1 cellular context compared by ENCODE assay signal in genomic region chr6:28981833-28982475, GRCh38.
TF ChIP-seq lines count a peak whose summit lies in the region.

No MANE protein-coding gene starts in this region.

TF ChIP-seq in K562, 482 proteins besides CTCF, POLR2A, EP300 and RAD21 (continued from another document and continues in another):
- TF ChIP-seq ZNF3 (CRISPR knock-in tag; IDR thresholded peaks at IDR 0.05): no peak
- TF ChIP-seq ELF2 (CRISPR knock-in tag; IDR thresholded peaks at IDR 0.05): no peak
- TF ChIP-seq RNF2 (IDR thresholded peaks at IDR 0.05): peak; percentile 68
- no peak for TF ChIP-seq PTTG1 (tag; IDR thresholded peaks at IDR 0.05; ENCODE audit: low read depth)
- TF ChIP-seq PTBP1 (IDR thresholded peaks at IDR 0.05; ENCODE audit: low read depth, low read length): no peak
- peak; percentile 86 for TF ChIP-seq CHAMP1 (IDR thresholded peaks at IDR 0.05)
- no peak for TF ChIP-seq ZNF217 (CRISPR knock-in tag; IDR thresholded peaks at IDR 0.05)
- TF ChIP-seq STAT5B (CRISPR knock-in tag; IDR thresholded peaks at IDR 0.05): no peak
- TF ChIP-seq ZNF583 (CRISPR knock-in tag; IDR thresholded peaks at IDR 0.05): no peak
- TF ChIP-seq ZNF436 (CRISPR knock-in tag; IDR thresholded peaks at IDR 0.05): no peak
- 0 out of 4 replicates have a peak, but pooled peaks of 1 of the 2 experiments have one; percentile 13 for TF ChIP-seq RCOR1 (IDR thresholded peaks at IDR 0.05; ENCODE audit: borderline replicate concordance in 1 of 2, low read depth in 2 of 2, low read length in 2 of 2)
- no peak for TF ChIP-seq NEUROD1 (IDR thresholded peaks at IDR 0.05; ENCODE audit: borderline replicate concordance, low read depth, low read length, partially characterized antibody)
- no peak for TF ChIP-seq CLOCK (CRISPR knock-in tag; IDR thresholded peaks at IDR 0.05; ENCODE audit: borderline replicate concordance)
- 0 out of 4 replicates have a peak, but pooled peaks of 1 of the 2 experiments have one; percentile 14 for TF ChIP-seq SRF (CRISPR knock-in tag; IDR thresholded peaks at IDR 0.05)
- TF ChIP-seq POLR3A (IDR thresholded peaks at IDR 0.05; ENCODE audit: borderline replicate concordance, extremely low read depth, insufficient read depth, insufficient read length): peak; percentile 98
- peak; percentile 46; the same call in 1 of the 2 replicates for TF ChIP-seq ZNF174 (CRISPR knock-in tag; IDR thresholded peaks at IDR 0.05)
- TF ChIP-seq KLF1 (tag; IDR thresholded peaks at IDR 0.05): peak; percentile 47; the same call in 1 of the 2 replicates
- peak; percentile 28; the same call in 1 of the 2 replicates for TF ChIP-seq DEAF1 (CRISPR knock-in tag; IDR thresholded peaks at IDR 0.05)
- TF ChIP-seq CTBP1 (IDR thresholded peaks at IDR 0.05; ENCODE audit: borderline replicate concordance): peak; percentile 21; the same call in 1 of the 2 replicates
- no peak for TF ChIP-seq E2F6 (IDR thresholded peaks at IDR 0.05; ENCODE audit: borderline replicate concordance in 1 of 2, extremely low read depth in 1 of 2, insufficient read depth in 1 of 2, insufficient read length in 1 of 2, low read depth in 1 of 2, low read length in 1 of 2, poor library complexity in 1 of 2, severe bottlenecking in 1 of 2)
- 0 out of 2 replicates have a peak, but pooled peaks have one; percentile 18 for TF ChIP-seq DDX20 (tag; IDR thresholded peaks at IDR 0.05; ENCODE audit: low read depth)
- no peak for TF ChIP-seq SRSF3 (IDR thresholded peaks at IDR 0.05; ENCODE audit: insufficient read depth, low read length)
- TF ChIP-seq ZFPM2 (CRISPR knock-in tag; IDR thresholded peaks at IDR 0.05): no peak
- TF ChIP-seq, protein P1, sequence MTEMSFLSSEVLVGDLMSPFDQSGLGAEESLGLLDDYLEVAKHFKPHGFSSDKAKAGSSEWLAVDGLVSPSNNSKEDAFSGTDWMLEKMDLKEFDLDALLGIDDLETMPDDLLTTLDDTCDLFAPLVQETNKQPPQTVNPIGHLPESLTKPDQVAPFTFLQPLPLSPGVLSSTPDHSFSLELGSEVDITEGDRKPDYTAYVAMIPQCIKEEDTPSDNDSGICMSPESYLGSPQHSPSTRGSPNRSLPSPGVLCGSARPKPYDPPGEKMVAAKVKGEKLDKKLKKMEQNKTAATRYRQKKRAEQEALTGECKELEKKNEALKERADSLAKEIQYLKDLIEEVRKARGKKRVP (CRISPR knock-in tag; IDR thresholded peaks at IDR 0.05): no peak
- peak; percentile 54; the same call in 1 of the 2 replicates for TF ChIP-seq NR2C2 (CRISPR knock-in tag; IDR thresholded peaks at IDR 0.05)
- TF ChIP-seq NR2C2 (tag; IDR thresholded peaks at IDR 0.05): no peak; the same call in 1 of the 2 replicates
- peak; percentile 90 for TF ChIP-seq ZNF764 (CRISPR knock-in tag; IDR thresholded peaks at IDR 0.05; ENCODE audit: low read depth)
- no peak for TF ChIP-seq ERF (CRISPR knock-in tag; IDR thresholded peaks at IDR 0.05)
- no peak; the same call in 1 of the 2 replicates for TF ChIP-seq NFRKB (IDR thresholded peaks at IDR 0.05; ENCODE audit: low read depth)
- peak; percentile 37; the same call in 1 of the 2 replicates for TF ChIP-seq DMBX1 (CRISPR knock-in tag; IDR thresholded peaks at IDR 0.05; ENCODE audit: borderline replicate concordance)
- TF ChIP-seq, protein P2, sequence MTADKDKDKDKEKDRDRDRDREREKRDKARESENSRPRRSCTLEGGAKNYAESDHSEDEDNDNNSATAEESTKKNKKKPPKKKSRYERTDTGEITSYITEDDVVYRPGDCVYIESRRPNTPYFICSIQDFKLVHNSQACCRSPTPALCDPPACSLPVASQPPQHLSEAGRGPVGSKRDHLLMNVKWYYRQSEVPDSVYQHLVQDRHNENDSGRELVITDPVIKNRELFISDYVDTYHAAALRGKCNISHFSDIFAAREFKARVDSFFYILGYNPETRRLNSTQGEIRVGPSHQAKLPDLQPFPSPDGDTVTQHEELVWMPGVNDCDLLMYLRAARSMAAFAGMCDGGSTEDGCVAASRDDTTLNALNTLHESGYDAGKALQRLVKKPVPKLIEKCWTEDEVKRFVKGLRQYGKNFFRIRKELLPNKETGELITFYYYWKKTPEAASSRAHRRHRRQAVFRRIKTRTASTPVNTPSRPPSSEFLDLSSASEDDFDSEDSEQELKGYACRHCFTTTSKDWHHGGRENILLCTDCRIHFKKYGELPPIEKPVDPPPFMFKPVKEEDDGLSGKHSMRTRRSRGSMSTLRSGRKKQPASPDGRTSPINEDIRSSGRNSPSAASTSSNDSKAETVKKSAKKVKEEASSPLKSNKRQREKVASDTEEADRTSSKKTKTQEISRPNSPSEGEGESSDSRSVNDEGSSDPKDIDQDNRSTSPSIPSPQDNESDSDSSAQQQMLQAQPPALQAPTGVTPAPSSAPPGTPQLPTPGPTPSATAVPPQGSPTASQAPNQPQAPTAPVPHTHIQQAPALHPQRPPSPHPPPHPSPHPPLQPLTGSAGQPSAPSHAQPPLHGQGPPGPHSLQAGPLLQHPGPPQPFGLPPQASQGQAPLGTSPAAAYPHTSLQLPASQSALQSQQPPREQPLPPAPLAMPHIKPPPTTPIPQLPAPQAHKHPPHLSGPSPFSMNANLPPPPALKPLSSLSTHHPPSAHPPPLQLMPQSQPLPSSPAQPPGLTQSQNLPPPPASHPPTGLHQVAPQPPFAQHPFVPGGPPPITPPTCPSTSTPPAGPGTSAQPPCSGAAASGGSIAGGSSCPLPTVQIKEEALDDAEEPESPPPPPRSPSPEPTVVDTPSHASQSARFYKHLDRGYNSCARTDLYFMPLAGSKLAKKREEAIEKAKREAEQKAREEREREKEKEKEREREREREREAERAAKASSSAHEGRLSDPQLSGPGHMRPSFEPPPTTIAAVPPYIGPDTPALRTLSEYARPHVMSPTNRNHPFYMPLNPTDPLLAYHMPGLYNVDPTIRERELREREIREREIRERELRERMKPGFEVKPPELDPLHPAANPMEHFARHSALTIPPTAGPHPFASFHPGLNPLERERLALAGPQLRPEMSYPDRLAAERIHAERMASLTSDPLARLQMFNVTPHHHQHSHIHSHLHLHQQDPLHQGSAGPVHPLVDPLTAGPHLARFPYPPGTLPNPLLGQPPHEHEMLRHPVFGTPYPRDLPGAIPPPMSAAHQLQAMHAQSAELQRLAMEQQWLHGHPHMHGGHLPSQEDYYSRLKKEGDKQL (CRISPR knock-in tag; IDR thresholded peaks at IDR 0.05; ENCODE audit: borderline replicate concordance): no peak
- peak; percentile 79 for TF ChIP-seq POLR3G (IDR thresholded peaks at IDR 0.05; ENCODE audit: extremely low read depth, insufficient read length, insufficient replicate concordance)
- TF ChIP-seq U2AF2 (optimal IDR thresholded peaks at IDR 0.05; ENCODE audit: low read depth, low read length): no peak
- no peak for TF ChIP-seq HEY1 (CRISPR knock-in tag; IDR thresholded peaks at IDR 0.05; ENCODE audit: borderline replicate concordance)
- no peak for TF ChIP-seq RFX1 (IDR thresholded peaks at IDR 0.05)
- no peak for TF ChIP-seq MED1 (CRISPR knock-in tag; IDR thresholded peaks at IDR 0.05; ENCODE audit: borderline replicate concordance)
- TF ChIP-seq TSC22D4 (tag; IDR thresholded peaks at IDR 0.05): no peak
- peak; percentile 73; the same call in 1 of the 2 replicates for TF ChIP-seq MYC (IDR thresholded peaks at IDR 0.05; ENCODE audit: low read depth, low read length)
- no peak for TF ChIP-seq MYC (CRISPR knock-in tag; IDR thresholded peaks at IDR 0.05; ENCODE audit: borderline replicate concordance, low read depth)
- no peak; the same call in 1 of the 2 replicates for TF ChIP-seq CREB3L1 (IDR thresholded peaks at IDR 0.05; ENCODE audit: borderline replicate concordance, low read depth)
- peak; percentile 96 for TF ChIP-seq HMGXB4 (CRISPR knock-in tag; IDR thresholded peaks at IDR 0.05)
- TF ChIP-seq HCFC1 (IDR thresholded peaks at IDR 0.05; ENCODE audit: low read depth, low read length): peak; percentile 20; the same call in 1 of the 2 replicates
- TF ChIP-seq ZNF449 (CRISPR knock-in tag; IDR thresholded peaks at IDR 0.05): no peak
- TF ChIP-seq GTF2F1 (IDR thresholded peaks at IDR 0.05; ENCODE audit: low read depth, low read length): peak; percentile 60; the same call in 1 of the 2 replicates
- TF ChIP-seq SMAD2 (IDR thresholded peaks at IDR 0.05; ENCODE audit: low read depth, low read length): no peak
